1 cellular context compared by ENCODE assay signal in genomic region chr12:95215925-95216324, GRCh38.
TF ChIP-seq lines count a peak whose summit lies in the region.

No MANE protein-coding gene starts in this region.

TF ChIP-seq in endothelial cell of umbilical vein, 7 proteins besides CTCF, POLR2A, EP300 and RAD21:
- TF ChIP-seq MAX (IDR thresholded peaks at IDR 0.05; ENCODE audit: insufficient read depth, insufficient read length) (no peak), FOS (IDR thresholded peaks at IDR 0.05; ENCODE audit: borderline replicate concordance, insufficient read depth, low read length) (no peak), GATA2 (IDR thresholded peaks at IDR 0.05; ENCODE audit: insufficient read depth, insufficient read length, low read depth, low read length) (no peak), MYC (IDR thresholded peaks at IDR 0.05; ENCODE audit: low read depth, low read length) (no peak), JUN (IDR thresholded peaks at IDR 0.05; ENCODE audit: borderline replicate concordance, insufficient read depth, insufficient read length, low read depth) (no peak), POLR2AphosphoS5 (IDR thresholded peaks at IDR 0.05; ENCODE audit: insufficient read depth, low read depth, low read length) (no peak), EZH2 (IDR thresholded peaks at IDR 0.05; ENCODE audit: borderline replicate concordance, low read depth, low read length, severe bottlenecking) (no peak)
